In genomic region chr11:43931717-43932039, GRCh38 we compare ENCODE assay signal across 20 cellular contexts. TPM values are rescaled to one million over a fixed set of nuclear protein-coding genes. Genes with fewer than 3 reads are reported as not detected.
DNase-seq lines count a peak whose midpoint lies in the region; ATAC-seq and TF ChIP-seq lines count a peak whose summit lies in the region.
"Had no signal": no experiment of that assay in that cellular context is flagged by ENCODE, and none has a peak within 500 bp of the region (broad histone marks: within the 10 kb centered on the region; RNA-seq: fewer than 3 reads in every experiment).

No MANE protein-coding gene starts in this region.

- peak overlapping the region in 1 of 3 experiments; percentile 27; a peak in 1 of 7 replicates for H3K27ac Mint-ChIP-seq in H9
- H3K27ac Mint-ChIP-seq: activated naive CD4-positive, alpha-beta T cell treated with anti-CD3 and anti-CD28 coated beads, Interleukin-2, amount 50 U/mL, for 72 hours; activated T-helper 1 cell treated with anti-CD3 and anti-CD28 coated beads, Interleukin-12 subunit alpha, Interleukin-12 subunit beta, Interleukin-2, Interleukin-4 antibody, amounts not matched to agents 30 ng/mL and 10 ng/mL and 1 ng/mL, durations not matched to agents 14 hours and 24 hours and 36 hours; memory B cell had no signal

- H3K9ac ChIP-seq in H9 (ENCODE audit: extremely low read depth, insufficient read length, low read length), result no peak overlapping the region

- H3K9me3 ChIP-seq in H9 (ENCODE audit: control insufficient read depth, low read depth, low read length) (no peaks in the 10 kb centered on the region), ovary (no peaks in the 10 kb centered on the region)
- H3K9me3 ChIP-seq: Caco-2, suprapubic skin had no signal

- no peak for TF ChIP-seq POLR2A in ovary (IDR thresholded peaks at IDR 0.05)

- no peak overlapping the region for H3K4me3 ChIP-seq in epithelial cell of proximal tubule (ENCODE audit: low read depth, low read length)
- H3K4me3 ChIP-seq in ovary, result no peak overlapping the region
- H3K4me3 ChIP-seq: SK-N-MC, suprapubic skin had no signal

- H2AK5ac ChIP-seq in H9 (ENCODE audit: insufficient read length, low read length), result no peak overlapping the region

- H3K27me3 Mint-ChIP-seq in H9 (ENCODE audit: low read depth), result peaks cover 8% of the 10 kb centered on the region

- no CpG with 5 or more reads among the region's 4 CpGs for WGBS in H9 (ENCODE audit: extremely low coverage, insufficient read length, low lambda C conversion rate)
- WGBS in ovary, 3 donors, result 45 to 59% (median 47%) methylated on average over 4 of the region's 4 CpGs

- H3K36me3 Mint-ChIP-seq in H9 (ENCODE audit: insufficient read depth in 1 of 3, low read depth in 3 of 3), result no peaks in the 10 kb centered on the region
- H3K36me3 Mint-ChIP-seq: activated naive CD4-positive, alpha-beta T cell treated with anti-CD3 and anti-CD28 coated beads, Interleukin-2, amount 50 U/mL, for 72 hours; memory B cell; stimulated activated effector memory CD8-positive, alpha-beta T cell treated with anti-CD3 and anti-CD28 coated beads, Interleukin-12 subunit alpha, Interleukin-12 subunit beta, amount 100 ng/mL, for 72 hours had no signal

- H3K4me2 ChIP-seq in H9 (ENCODE audit: insufficient read depth, insufficient read length, low read length), result no peak overlapping the region

- H3K4ac ChIP-seq in H9 (ENCODE audit: low read depth, low read length), result no peak overlapping the region

- no peak for DNase-seq in AG09319 (ENCODE audit: extremely low read depth, low read depth)
- DNase-seq in H9, result no peak
- DNase-seq in epithelial cell of proximal tubule (ENCODE audit: low read depth), result no peak
- no peak for DNase-seq in ovary
- DNase-seq in NCI-H128 (lab: John Stamatoyannopoulos, UW; ENCODE audit: unreplicated experiment), result no peak
- DNase-seq: AML-193; Caco-2; EL; naive thymus-derived CD4-positive, alpha-beta T cell; NK-92 treated with Interleukin-12 subunit alpha and Interleukin-12 subunit beta, amount 100 ng/mL, for 24 hours had no signal

- no peak overlapping the region for H4K91ac ChIP-seq in H9 (ENCODE audit: insufficient read length, low read depth, low read length)

- H3K4me1 ChIP-seq in H9 (ENCODE audit: insufficient read depth, low read length) (peaks cover 3% of the 10 kb centered on the region; the same call in 1 of the 2 replicates), ovary (ENCODE audit: insufficient read depth) (peaks cover 39% of the 10 kb centered on the region)
- H3K4me1 ChIP-seq: Caco-2 had no signal

- no peak overlapping the region for H3K14ac ChIP-seq in H9 (ENCODE audit: insufficient read depth, low read length)

- no peak for TF ChIP-seq EP300 in ovary (IDR thresholded peaks at IDR 0.05)

- H2BK15ac ChIP-seq in H9 (ENCODE audit: low read depth, low read length), result no peak overlapping the region

- no peak overlapping the region for H2BK12ac ChIP-seq in H9 (ENCODE audit: insufficient read length, low read depth, low read length)

- peaks cover 24 to 51% of the 10 kb centered on the region in 2 experiments for H3K4me1 Mint-ChIP-seq in H9

- H3K79me2 ChIP-seq in H9 (ENCODE audit: insufficient read depth, low read length), result no peaks in the 10 kb centered on the region

- no peak overlapping the region for H2BK20ac ChIP-seq in H9 (ENCODE audit: low read depth, low read length, poor library complexity, severe bottlenecking)

- no peak overlapping the region for H2BK120ac ChIP-seq in H9 (ENCODE audit: low read depth, low read length, poor library complexity, severe bottlenecking)

- no peak overlapping the region for H3T11ph ChIP-seq in H9 (ENCODE audit: low read length)

- no peak overlapping the region for H4K8ac ChIP-seq in H9 (replicated peaks; ENCODE audit: insufficient read length, low read depth, low read length)

- TF ChIP-seq CTCF in AG09319 (IDR thresholded peaks at IDR 0.05; ENCODE audit: low read depth, low read length) (peak; percentile 5), H9 (conservative IDR thresholded peaks at IDR 0.05) (peak; percentile 53), epithelial cell of proximal tubule (conservative IDR thresholded peaks at IDR 0.05; ENCODE audit: low read depth, low read length) (peak; percentile 8), ovary (IDR thresholded peaks at IDR 0.05) (peak; percentile 26 to 43 (median 27))

- no peak overlapping the region for H3K27ac ChIP-seq in H9 (ENCODE audit: insufficient read length, low read depth, low read length)
- H3K27ac ChIP-seq in ovary, result no peak overlapping the region
- H3K27ac ChIP-seq: SK-N-MC, suprapubic skin had no signal

- H3K27me3 ChIP-seq in H9 (ENCODE audit: insufficient read depth, low read length) (no peaks in the 10 kb centered on the region), ovary (no peaks in the 10 kb centered on the region)

- no peaks in the 10 kb centered on the region for H4K20me1 ChIP-seq in H9 (ENCODE audit: control insufficient read depth, insufficient read depth, insufficient read length)

- no peaks in the 10 kb centered on the region for H3K36me3 ChIP-seq in ovary
- H3K36me3 ChIP-seq: suprapubic skin had no signal

- no peak overlapping the region for H2AFZ ChIP-seq in H9 (ENCODE audit: low read length)

- no peak overlapping the region for H3K4me3 Mint-ChIP-seq in H9
- H3K4me3 Mint-ChIP-seq: activated T-helper 1 cell treated with anti-CD3 and anti-CD28 coated beads, Interleukin-12 subunit alpha, Interleukin-12 subunit beta, Interleukin-2, Interleukin-4 antibody, amounts not matched to agents 30 ng/mL and 10 ng/mL and 1 ng/mL, durations not matched to agents 14 hours and 24 hours and 36 hours; central memory CD8-positive, alpha-beta T cell; memory B cell; naive thymus-derived CD4-positive, alpha-beta T cell; stimulated activated effector memory CD8-positive, alpha-beta T cell treated with anti-CD3 and anti-CD28 coated beads, Interleukin-12 subunit alpha, Interleukin-12 subunit beta, amount 100 ng/mL, for 72 hours had no signal

- no peak overlapping the region for H2BK5ac ChIP-seq in H9 (ENCODE audit: insufficient read length, low read length)

- H3K56ac ChIP-seq in H9 (ENCODE audit: insufficient read length, low read depth, low read length), result no peak overlapping the region

- H3K9me3 Mint-ChIP-seq in H9, result no peaks in the 10 kb centered on the region
- H3K9me3 Mint-ChIP-seq: activated naive CD4-positive, alpha-beta T cell treated with anti-CD3 and anti-CD28 coated beads, Interleukin-2, amount 50 U/mL, for 72 hours; activated T-helper 1 cell treated with anti-CD3 and anti-CD28 coated beads, Interleukin-12 subunit alpha, Interleukin-12 subunit beta, Interleukin-2, Interleukin-4 antibody, amounts not matched to agents 30 ng/mL and 10 ng/mL and 1 ng/mL, durations not matched to agents 14 hours and 24 hours and 36 hours; central memory CD8-positive, alpha-beta T cell; memory B cell; naive thymus-derived CD4-positive, alpha-beta T cell; stimulated activated effector memory CD8-positive, alpha-beta T cell treated with anti-CD3 and anti-CD28 coated beads, Interleukin-12 subunit alpha, Interleukin-12 subunit beta, amount 100 ng/mL, for 72 hours had no signal

- intact Hi-C loops in ovary (cut with DNase I), result no loop called here

- H3K23ac ChIP-seq in H9 (ENCODE audit: insufficient read length, low read depth, low read length), result no peak overlapping the region

- no peak overlapping the region for H4K5ac ChIP-seq in H9 (ENCODE audit: insufficient read length, low read depth, low read length)

- H3K23me2 ChIP-seq in H9 (ENCODE audit: insufficient read length, low read depth, low read length, poor library complexity, severe bottlenecking), result no peaks in the 10 kb centered on the region

- no peaks in the 10 kb centered on the region for H3K79me1 ChIP-seq in H9 (ENCODE audit: insufficient read depth, low read depth, low read length, poor library complexity, severe bottlenecking)

- no peak overlapping the region for H3K18ac ChIP-seq in H9 (ENCODE audit: insufficient read length, low read depth, low read length)

- ATAC-seq in GM21447 (IDR thresholded peaks at IDR 0.05; ENCODE audit: unreplicated experiment), result no peak
- ATAC-seq in GM21390 (IDR thresholded peaks at IDR 0.05; ENCODE audit: unreplicated experiment), result no peak
- ATAC-seq: activated CD4-positive, CD25-positive, alpha-beta regulatory T cell treated with anti-CD3 and anti-CD28 coated beads, Interleukin-2, amount 50 U/mL, for 24 hours; activated naive CD4-positive, alpha-beta T cell treated with anti-CD3 and anti-CD28 coated beads, Interleukin-2, amount 50 U/mL, for 72 hours; naive thymus-derived CD4-positive, alpha-beta T cell; stimulated activated effector memory CD8-positive, alpha-beta T cell treated with anti-CD3 and anti-CD28 coated beads, Interleukin-12 subunit alpha, Interleukin-12 subunit beta, amount 100 ng/mL, for 72 hours had no signal

RNA-seq across cellular contexts. Expression of gene C11orf96, which starts 10.8 kb away (rescaled TPM):
- total RNA-seq in H9 (2021) (1.3 and 1.4 TPM in 2 replicates), epithelial cell of proximal tubule (0.46 TPM in 1 of 2 replicates, not detected in the other), ovary (1,000 to 10,000 TPM in 2 of 7 donors, 100 to 1,000 TPM in 5; 213 to 1,276 (median 506) TPM)
- 100 to 1,000 TPM in 1 of 2 donors, 10 to 100 TPM in 1; 35.9 to 218 TPM for polyA plus RNA-seq in ovary
- total RNA-seq: Caco-2 had no signal
- polyA plus RNA-seq: naive thymus-derived CD4-positive, alpha-beta T cell had no signal

RNA-seq across cellular contexts. Expression of gene ALKBH3, which starts 51.0 kb away (rescaled TPM):
- 18.8 and 22.2 TPM in 2 replicates for total RNA-seq in H9 (2021)
- total RNA-seq in epithelial cell of proximal tubule, result 27.3 and 36.8 TPM in 2 replicates
- 10 to 100 TPM; 25.4 to 53.5 (median 32.2) TPM for total RNA-seq in ovary
- 10 to 100 TPM; 30.4 to 36.6 TPM for polyA plus RNA-seq in ovary

Comparison
In these comparisons a context has a peak if more than half of its experiments do, and no peak if none do; other contexts are left out.
1. RNA of gene C11orf96, which starts 10.8 kb away (total RNA-seq): 213 to 1,276 TPM in ovary; 1.3 to 1.4 TPM in H9 and 0.46 TPM in epithelial cell of proximal tubule; every median in the first group is over 10 times any median in the second.
2. Peak in every context shown above with its lines, with median percentiles within 50 percentile points of each other: CTCF ChIP-seq.